ENCODE assay signal across 13 cellular contexts in genomic region chr10:97184971-97185325, GRCh38. TPM values are rescaled to one million over a fixed set of nuclear protein-coding genes. Genes with fewer than 3 reads are reported as not detected.
DNase-seq lines count a peak whose midpoint lies in the region; ATAC-seq, FAIRE-seq and TF ChIP-seq lines count a peak whose summit lies in the region.
"Had no signal": no experiment of that assay in that cellular context is flagged by ENCODE, and none has a peak within 500 bp of the region (broad histone marks: within the 10 kb centered on the region; RNA-seq: fewer than 3 reads in every experiment).

No MANE protein-coding gene starts in this region.

- H3K4me2 ChIP-seq in HepG2 (ENCODE audit: low read depth, low read length) = peak overlapping the region; percentile 65

- no peak for TF ChIP-seq EP300 in HepG2 (IDR thresholded peaks at IDR 0.05; ENCODE audit: low read depth in 2 of 2, low read length in 2 of 2)
- no peak for TF ChIP-seq EP300 in HepG2 (CRISPR knock-in tag; IDR thresholded peaks at IDR 0.05; ENCODE audit: borderline replicate concordance)

- ATAC-seq in activated naive CD4-positive, alpha-beta T cell treated with anti-CD3 and anti-CD28 coated beads, Interleukin-2, amount 50 U/mL, for 72 hours = no peak
- ATAC-seq in activated B cell treated with CpG ODN at 0.5 μM for 24 hours (ENCODE audit: low read depth) = no peak
- peak; percentile 43 for ATAC-seq in HepG2
- no peak for ATAC-seq in GM19023 (IDR thresholded peaks at IDR 0.05; ENCODE audit: unreplicated experiment)
- no peak for ATAC-seq in HG02588 (IDR thresholded peaks at IDR 0.05; ENCODE audit: unreplicated experiment)

- POLR2A ChIA-PET in activated B cell treated with CpG ODN at 0.5 μM for 24 hours (lab: Charles Lee) (no interaction called here), HepG2 (lab: Yijun Ruan, JAX) (no interaction called here)

- H3K9me3 ChIP-seq in HepG2 (ENCODE audit: low read length) (no peaks in the 10 kb centered on the region), thymus (ENCODE audit: control insufficient read depth) (no peaks in the 10 kb centered on the region)
- H3K9me3 ChIP-seq: breast epithelium, SJCRH30 had no signal

- no peak for TF ChIP-seq CTCF in activated B cell treated with CpG ODN at 0.5 μM for 24 hours (IDR thresholded peaks at IDR 0.05)
- no peak for TF ChIP-seq CTCF in HepG2 (CRISPR knock-in tag; IDR thresholded peaks at IDR 0.05)

- H3K36me3 ChIP-seq in HepG2 (replicated peaks in 1 of 2; ENCODE audit: control insufficient read depth in 1 of 2, insufficient read depth in 2 of 2, low read length in 2 of 2) = no peaks in the 10 kb centered on the region
- H3K36me3 ChIP-seq in thymus (ENCODE audit: control insufficient read depth, insufficient read depth) = no peaks in the 10 kb centered on the region
- H3K36me3 ChIP-seq: breast epithelium, SJCRH30 had no signal

- H4K20me1 ChIP-seq in HepG2 (ENCODE audit: insufficient read depth, low read length) = no peaks in the 10 kb centered on the region

- FAIRE-seq in HepG2 (lab: Jason Lieb, UNC) = no peak
- FAIRE-seq: GM12892, H54 had no signal

- intact Hi-C loops in activated B cell treated with CpG ODN at 0.5 μM for 24 hours (cut with micrococcal nuclease) = no loop called here
- intact Hi-C loops in HepG2 (cut with micrococcal nuclease; ENCODE audit: unreplicated experiment) = loop anchor here (5.0 to 10.0 kb wide), 2 partner anchors 50 to 103 kb away; no protein-coding TSS in a partner anchor

- BruUV-seq in HepG2 (replicated peaks; lab: Mats Ljungman, UMichigan) = no TSS peak

- H3K4me1 ChIP-seq in HepG2 (ENCODE audit: insufficient read depth, low read length) = peaks cover 16% of the 10 kb centered on the region
- peaks cover 13% of the 10 kb centered on the region for H3K4me1 ChIP-seq in thymus (ENCODE audit: control insufficient read depth, insufficient read depth, low read length)
- H3K4me1 ChIP-seq: SJCRH30 had no signal

- WGBS in HepG2 (ENCODE audit: low lambda C conversion rate) = 17% methylated on average over 8 of the region's 17 CpGs
- 17% methylated on average over 17 of the region's 17 CpGs for WGBS in thymus

- H3K27ac ChIP-seq in HepG2 (ENCODE audit: extremely low read length, insufficient read depth, low read length) = no peak overlapping the region
- H3K27ac ChIP-seq in thymus (ENCODE audit: low read depth) = no peak overlapping the region
- H3K27ac ChIP-seq: breast epithelium, SJCRH30 had no signal

- in situ Hi-C loops in HepG2 (cut with HindIII; ENCODE audit: extremely low pct_ligation_motif_present, low pct_unique_long_range_greater_than_20kb) = no loop called here

- peaks cover 9% of the 10 kb centered on the region for H3K4me1 Mint-ChIP-seq in activated naive CD4-positive, alpha-beta T cell treated with anti-CD3 and anti-CD28 coated beads, Interleukin-2, amount 50 U/mL, for 24 hours
- peaks cover 11% of the 10 kb centered on the region for H3K4me1 Mint-ChIP-seq in activated B cell treated with CpG ODN at 0.5 μM for 24 hours

- no peak overlapping the region for H3K9ac ChIP-seq in HepG2 (ENCODE audit: insufficient read depth, low read depth, low read length)

- TF ChIP-seq RAD21 in HepG2 (CRISPR knock-in tag; IDR thresholded peaks at IDR 0.05) = no peak

- no peaks in the 10 kb centered on the region for H3K9me3 Mint-ChIP-seq in activated naive CD4-positive, alpha-beta T cell treated with anti-CD3 and anti-CD28 coated beads, Interleukin-2, amount 50 U/mL, for 24 hours
- no peaks in the 10 kb centered on the region for H3K9me3 Mint-ChIP-seq in activated naive CD4-positive, alpha-beta T cell treated with anti-CD3 and anti-CD28 coated beads, Interleukin-2, amount 50 U/mL, for 72 hours
- no peaks in the 10 kb centered on the region for H3K9me3 Mint-ChIP-seq in activated B cell treated with CpG ODN at 0.5 μM for 24 hours

- no peaks in the 10 kb centered on the region for H3K36me3 Mint-ChIP-seq in activated naive CD4-positive, alpha-beta T cell treated with anti-CD3 and anti-CD28 coated beads, Interleukin-2, amount 50 U/mL, for 24 hours
- H3K36me3 Mint-ChIP-seq in activated naive CD4-positive, alpha-beta T cell treated with anti-CD3 and anti-CD28 coated beads, Interleukin-2, amount 50 U/mL, for 72 hours = no peaks in the 10 kb centered on the region
- H3K36me3 Mint-ChIP-seq in activated B cell treated with CpG ODN at 0.5 μM for 24 hours (ENCODE audit: low read depth) = no peaks in the 10 kb centered on the region

- CTCF ChIA-PET in activated B cell treated with CpG ODN at 0.5 μM for 24 hours (lab: Charles Lee) (no interaction called here), HepG2 (lab: Yijun Ruan, JAX; ENCODE audit: low intra/inter-chr PET ratio, low total read pairs) (no interaction called here)

- H3K4me3 Mint-ChIP-seq in activated naive CD4-positive, alpha-beta T cell treated with anti-CD3 and anti-CD28 coated beads, Interleukin-2, amount 50 U/mL, for 24 hours = peak overlapping the region; percentile 16
- peak overlapping the region; percentile 50 for H3K4me3 Mint-ChIP-seq in activated B cell treated with CpG ODN at 0.5 μM for 24 hours

- TF ChIP-seq POLR2A in HepG2 (IDR thresholded peaks at IDR 0.05; ENCODE audit: insufficient read depth in 1 of 2, low read depth in 2 of 2, low read length in 2 of 2) = no peak

- H3K4me3 ChIP-seq in HepG2 (replicated peaks in 1 of 3; ENCODE audit: insufficient read depth in 1 of 3, low read depth in 2 of 3, low read length in 3 of 3) = peak overlapping the region in 1 of 3 experiments; percentile 46; a peak in 1 of 6 replicates
- H3K4me3 ChIP-seq in thymus (ENCODE audit: low read length) = peak overlapping the region; percentile 55
- H3K4me3 ChIP-seq: SJCRH30 had no signal

- peaks cover 39% of the 10 kb centered on the region for H3K27me3 Mint-ChIP-seq in activated naive CD4-positive, alpha-beta T cell treated with anti-CD3 and anti-CD28 coated beads, Interleukin-2, amount 50 U/mL, for 24 hours
- peaks cover 68% of the 10 kb centered on the region for H3K27me3 Mint-ChIP-seq in activated B cell treated with CpG ODN at 0.5 μM for 24 hours

- DNase-seq in activated naive CD4-positive, alpha-beta T cell treated with anti-CD3 and anti-CD28 coated beads, Interleukin-2, amount 50 U/mL, for 72 hours (ENCODE audit: low spot score in 2 of 2) = no peak
- no peak for DNase-seq in activated B cell treated with CpG ODN at 0.5 μM for 24 hours
- DNase-seq in HepG2 (ENCODE audit: low spot score) = no peak
- no peak for DNase-seq in GOT3 (lab: John Stamatoyannopoulos, UW)
- DNase-seq: activated CD4-positive, CD25-positive, alpha-beta regulatory T cell; SJCRH30 had no signal

- no peaks in the 10 kb centered on the region for H3K79me2 ChIP-seq in HepG2 (ENCODE audit: insufficient read depth, low read length)

- H3K27me3 ChIP-seq in HepG2 (ENCODE audit: control insufficient read depth in 1 of 2, insufficient read depth in 2 of 2, low read length in 2 of 2) = peaks cover 24 to 99% of the 10 kb centered on the region in 2 experiments
- peaks cover 14% of the 10 kb centered on the region for H3K27me3 ChIP-seq in thymus (ENCODE audit: control insufficient read depth, insufficient read depth)
- H3K27me3 ChIP-seq: SJCRH30 had no signal

- H2AFZ ChIP-seq in HepG2 (ENCODE audit: low read length) = no peak overlapping the region

- no peak overlapping the region for H3K27ac Mint-ChIP-seq in activated naive CD4-positive, alpha-beta T cell treated with anti-CD3 and anti-CD28 coated beads, Interleukin-2, amount 50 U/mL, for 24 hours
- H3K27ac Mint-ChIP-seq in activated naive CD4-positive, alpha-beta T cell treated with anti-CD3 and anti-CD28 coated beads, Interleukin-2, amount 50 U/mL, for 72 hours = no peak overlapping the region
- H3K27ac Mint-ChIP-seq in activated B cell treated with CpG ODN at 0.5 μM for 24 hours = no peak overlapping the region

TF ChIP-seq in HepG2, 621 proteins besides CTCF, POLR2A, EP300 and RAD21:
- TF ChIP-seq ZNF343 (CRISPR knock-in tag; IDR thresholded peaks at IDR 0.05) (0 out of 2 replicates have a peak, but pooled peaks have one; percentile 23), HMG20B (CRISPR knock-in tag; conservative IDR thresholded peaks at IDR 0.05) (no peak)

RNA-seq across cellular contexts. Expression of gene SLIT1, which starts 0.8 kb away (rescaled TPM):
- total RNA-seq in activated naive CD4-positive, alpha-beta T cell treated with anti-CD3 and anti-CD28 coated beads, Interleukin-2, amount 50 U/mL, for 72 hours = 1 to 10 TPM in 1 of 2 donors, under 1 TPM in 1; 0.99 to 1.4 TPM
- 0.24 and 0.51 TPM in 2 replicates for total RNA-seq in activated B cell treated with CpG ODN at 0.5 μM for 24 hours
- 0.07 and 0.33 TPM in 2 replicates for total RNA-seq in HepG2 (2016; rRNA removed; fragmentation: Illumina TruSeq; extraction: Trizol)
- 0.09 TPM in 1 of 2 replicates, not detected in the other for total RNA-seq in HepG2 (2016; cell fraction: cytosol; rRNA removed; fragmentation: Illumina TruSeq; extraction: Trizol; ENCODE audit: low read depth)
- 0.03 and 0.06 TPM in 2 replicates for total RNA-seq in HepG2 (2016; cell fraction: insoluble cytoplasmic fraction; rRNA removed; fragmentation: Illumina TruSeq; extraction: Trizol)
- 0.07 and 0.09 TPM in 2 replicates for total RNA-seq in HepG2 (2016; cell fraction: membrane; rRNA removed; fragmentation: Illumina TruSeq; extraction: Trizol)
- 0.43 and 0.72 TPM in 2 replicates for total RNA-seq in HepG2 (2016; cell fraction: nucleus; rRNA removed; fragmentation: Illumina TruSeq; extraction: Trizol)
- 0.09 and 0.22 TPM in 2 replicates for polyA plus RNA-seq in HepG2 (2011; rRNA removed)
- 0.05 TPM in 2 replicates for polyA plus RNA-seq in HepG2 (2011; cell fraction: cytosol; rRNA removed)
- polyA plus RNA-seq in HepG2 (2011; cell fraction: nucleus; rRNA removed) = 0.52 and 0.96 TPM in 2 replicates
- 0.17 and 0.23 TPM in 2 replicates for polyA plus RNA-seq in HepG2 (2012)
- 0.12 TPM in 1 of 2 replicates, not detected in the other for polyA plus RNA-seq in HepG2 (2016; cell fraction: cytosol; fragmentation: Illumina TruSeq; extraction: Trizol; ENCODE audit: low read depth)
- polyA plus RNA-seq in HepG2 (2016; cell fraction: insoluble cytoplasmic fraction; fragmentation: Illumina TruSeq; extraction: Trizol; ENCODE audit: low read depth) = 0.17 TPM in 1 of 2 replicates, not detected in the other
- 0.05 TPM in 1 of 2 replicates, not detected in the other for polyA plus RNA-seq in HepG2 (2016; cell fraction: membrane; fragmentation: Illumina TruSeq; extraction: Trizol; ENCODE audit: low read depth)
- 0.11 TPM in 1 of 2 replicates, not detected in the other for polyA plus RNA-seq in HepG2 (2016; cell fraction: nucleus; fragmentation: Illumina TruSeq; extraction: Trizol; ENCODE audit: insufficient read depth, low read depth)
- 0.05 and 2.2 TPM in 2 replicates for polyA minus RNA-seq in HepG2 (2011; rRNA and poly(A)+ RNA removed; ENCODE audit: low replicate concordance)
- polyA minus RNA-seq in HepG2 (2011; cell fraction: cytosol; rRNA and poly(A)+ RNA removed) = 0.59 TPM in 1 of 2 replicates, not detected in the other
- polyA minus RNA-seq in HepG2 (2011; cell fraction: nucleus; rRNA and poly(A)+ RNA removed) = 1.6 and 1.8 TPM in 2 replicates
- 1.0 TPM for polyA plus RNA-seq in thymus
